15 cellular contexts compared by ENCODE assay signal in genomic region chr9:126152622-126153362, GRCh38.
"Had no signal": no experiment of that assay in that cellular context is flagged by ENCODE, and none has a peak within 500 bp of the region (broad histone marks: within the 10 kb centered on the region; RNA-seq: fewer than 3 reads in every experiment).

No MANE protein-coding gene starts in this region.

- H3K27ac ChIP-seq: neural progenitor cell, ovary, sigmoid colon had no signal

- H3K4me1 ChIP-seq: neural progenitor cell had no signal

- FAIRE-seq: TTC549 had no signal

- H3K9me3 ChIP-seq: mucosa of descending colon, ovary, sigmoid colon had no signal

- H3K4me3 ChIP-seq: mucosa of descending colon, neural progenitor cell, ovary, sigmoid colon had no signal

- H3K36me3 ChIP-seq: neural progenitor cell, ovary, sigmoid colon had no signal

- H3K9ac ChIP-seq: neural progenitor cell had no signal

- DNase-seq: activated CD4-positive, alpha-beta memory T cell treated with anti-CD3 and anti-CD28 coated beads for 36 hours; activated CD4-positive, alpha-beta T cell treated with anti-CD3 and anti-CD28 coated beads for 4 hours; activated naive CD4-positive, alpha-beta T cell; activated naive CD8-positive, alpha-beta T cell treated with anti-CD3 and anti-CD28 coated beads for 36 hours; activated T-cell treated with anti-CD3 and anti-CD28 coated beads, Interleukin-2, amount 50 U/mL, for 1 hour; amniotic stem cell; islet precursor cell; mucosa of descending colon; naive B cell; ovary; sigmoid colon; stimulated activated naive CD4-positive, alpha-beta T cell had no signal

- ATAC-seq: activated T-helper 17 cell treated with anti-CD3 and anti-CD28 coated beads, Interleukin-2, amount 50 U/mL, for 72 hours; mucosa of descending colon had no signal

- H3K27me3 ChIP-seq: ovary, sigmoid colon had no signal
